ENCODE assay signal across 27 cellular contexts in genomic region chr9:90684776-90685175, GRCh38. TPM values are rescaled to one million over a fixed set of nuclear protein-coding genes. Genes with fewer than 3 reads are reported as not detected.
"Had no signal": no experiment of that assay in that cellular context is flagged by ENCODE, and none has a peak within 500 bp of the region (broad histone marks: within the 10 kb centered on the region; RNA-seq: fewer than 3 reads in every experiment).

No MANE protein-coding gene starts in this region.

- H3K4me3 ChIP-seq: body of pancreas had no signal

- H3K4me1 ChIP-seq: body of pancreas had no signal

- H3K36me3 ChIP-seq: WERI-Rb-1 had no signal

- ATAC-seq: activated CD4-positive, CD25-positive, alpha-beta regulatory T cell treated with anti-CD3 and anti-CD28 coated beads, Interleukin-2, amount 50 U/mL, for 24 hours; activated CD8-positive, alpha-beta T cell treated with anti-CD3 and anti-CD28 coated beads for 36 hours; activated T-cell treated with anti-CD3 and anti-CD28 coated beads, Interleukin-2, amount 50 U/mL, for 4 hours; activated T-helper 17 cell treated with anti-CD3 and anti-CD28 coated beads, Interleukin-2, amount 50 U/mL, for 72 hours; body of pancreas; T-helper 17 cell had no signal

- H3K27me3 ChIP-seq: body of pancreas had no signal

- DNase-seq: activated B cell treated with CpG ODN at 0.5 μM for 24 hours; activated CD4-positive, alpha-beta T cell treated with anti-CD3 and anti-CD28 coated beads for 48 hours; activated CD4-positive, alpha-beta T cell treated with anti-CD3 and anti-CD28 coated beads, Interleukin-2, amount 50 U/mL, for 1 hour; activated CD4-positive, alpha-beta T cell treated with anti-CD3 and anti-CD28 coated beads, Interleukin-2, amount 50 U/mL, for 48 hours; activated CD8-positive, alpha-beta memory T cell treated with anti-CD3 and anti-CD28 coated beads for 24 hours; activated CD8-positive, alpha-beta T cell treated with anti-CD3 and anti-CD28 coated beads for 36 hours; activated effector memory CD4-positive, alpha-beta T cell treated with Interleukin-2 at 50 U/mL for 16 hours; activated gamma-delta T cell treated with Interleukin-2 at 50 U/mL for 16 hours; activated naive CD4-positive, alpha-beta T cell treated with anti-CD3 and anti-CD28 coated beads, Interleukin-2, amount 50 U/mL, for 16 hours; activated naive CD4-positive, alpha-beta T cell treated with Interleukin-2 at 50 U/mL for 16 hours; activated T-cell treated with anti-CD3 and anti-CD28 coated beads, Interleukin-2, amount 50 U/mL, for 4 hours; amniotic stem cell; aorta; body of pancreas; cortex of kidney; dermis blood vessel endothelial cell; effector CD8-positive, alpha-beta T cell; foreskin fibroblast; glutamatergic neuron; T-helper 1 cell; T-helper 17 cell; T1000; WERI-Rb-1 had no signal

- H3K27ac ChIP-seq: body of pancreas, epithelial cell of prostate, WERI-Rb-1 had no signal

- H3K9me3 ChIP-seq: body of pancreas had no signal

RNA-seq across cellular contexts. Expression of gene DIRAS2, which starts 42.2 kb away (rescaled TPM):
- total RNA-seq: activated B cell treated with CpG ODN at 0.5 μM for 24 hours; activated CD8-positive, alpha-beta T cell treated with anti-CD3 and anti-CD28 coated beads for 36 hours; activated T-helper 17 cell treated with anti-CD3 and anti-CD28 coated beads, Interleukin-2, amount 50 U/mL, for 72 hours; aorta; endothelial cell of umbilical vein; T-helper 17 cell had no signal
